In genomic region chr17:33521784-33522183, GRCh38 we compare ENCODE assay signal across 9 cellular contexts.
DNase-seq lines count a peak whose midpoint lies in the region; ATAC-seq, FAIRE-seq and TF ChIP-seq lines count a peak whose summit lies in the region.
"Had no signal": no experiment of that assay in that cellular context is flagged by ENCODE, and none has a peak within 500 bp of the region (broad histone marks: within the 10 kb centered on the region; RNA-seq: fewer than 3 reads in every experiment).

No MANE protein-coding gene starts in this region.

- H3K4me3 ChIP-seq in bronchial epithelial cell (ENCODE audit: low read depth, low read length): no peak overlapping the region
- no peak overlapping the region for H3K4me3 ChIP-seq in neural cell (ENCODE audit: low read length)
- no peak overlapping the region for H3K4me3 ChIP-seq in stomach

- no peaks in the 10 kb centered on the region for H3F3A ChIP-seq in neural cell (ENCODE audit: insufficient read depth, low read length, poor library complexity, severe bottlenecking)

- DNase-seq in NCI-H82 (lab: John Stamatoyannopoulos, UW): peak; percentile 42
- no peak for DNase-seq in NCI-H82 treated with DMSO at 0.1 percent for 48 hours (lab: John Stamatoyannopoulos, UW; ENCODE audit: unreplicated experiment)
- DNase-seq in HuH-7 (ENCODE audit: low spot score): peak; percentile 14
- DNase-seq in bronchial epithelial cell (ENCODE audit: low read depth): no peak
- DNase-seq in activated CD8-positive, alpha-beta memory T cell treated with anti-CD3 and anti-CD28 coated beads, Interleukin-2, amount 50 U/mL, for 48 hours: no peak
- no peak for DNase-seq in stomach
- DNase-seq: stimulated activated naive CD4-positive, alpha-beta T cell treated with Interleukin-2 at 50 U/mL for 16 hours had no signal

- no peak overlapping the region for H2AFZ ChIP-seq in neural cell (ENCODE audit: low read depth, low read length)

- no peaks in the 10 kb centered on the region for H3K9me2 ChIP-seq in neural cell (ENCODE audit: insufficient read depth, low read length)

- intact Hi-C loops in stomach (cut with DNase I; ENCODE audit: low total_unique reads): no loop called here

- no peak for TF ChIP-seq POLR2A in stomach (IDR thresholded peaks at IDR 0.05)

- no peak overlapping the region for H3K4me2 ChIP-seq in neural cell (ENCODE audit: low read length)

- no peaks in the 10 kb centered on the region for H3K9me3 ChIP-seq in neural cell (ENCODE audit: low read length)
- H3K9me3 ChIP-seq in stomach: peaks cover 0 to 2% (median 1%) of the 10 kb centered on the region in 4 donors

- H3K9ac ChIP-seq in neural cell (ENCODE audit: low read length): no peak overlapping the region

- H3K36me3 ChIP-seq in bronchial epithelial cell (ENCODE audit: control insufficient read depth, insufficient read depth, low read length) (no peaks in the 10 kb centered on the region), neural cell (ENCODE audit: insufficient read depth, low read length) (no peaks in the 10 kb centered on the region), stomach (no peaks in the 10 kb centered on the region)

- H3K27me3 ChIP-seq in bronchial epithelial cell (ENCODE audit: control insufficient read depth, insufficient read depth, low read length) (no peaks in the 10 kb centered on the region), neural cell (ENCODE audit: insufficient read depth, low read depth, low read length) (no peaks in the 10 kb centered on the region), stomach (peaks cover 0 to 17% (median 3%) of the 10 kb centered on the region in 3 donors)

- no peaks in the 10 kb centered on the region for H4K20me1 ChIP-seq in neural cell (ENCODE audit: insufficient read depth)

- WGBS in stomach, 5 donors: 36 to 80% (median 58%) methylated on average over 1 to 5 of the region's 5 CpGs

- TF ChIP-seq EP300 in neural cell (conservative IDR thresholded peaks at IDR 0.05; ENCODE audit: poor library complexity, severe bottlenecking): no peak
- TF ChIP-seq EP300 in stomach (IDR thresholded peaks at IDR 0.05): no peak

- no peaks in the 10 kb centered on the region for H3K79me2 ChIP-seq in neural cell (replicated peaks; ENCODE audit: insufficient read depth, low read length)

- H3K27ac ChIP-seq in neural cell (ENCODE audit: low read length) (no peak overlapping the region), stomach (no peak overlapping the region)

- no peak for TF ChIP-seq RAD21 in neural cell (conservative IDR thresholded peaks at IDR 0.05)

- no peak for ATAC-seq in GM21360 (IDR thresholded peaks at IDR 0.05; ENCODE audit: unreplicated experiment)

- no peaks in the 10 kb centered on the region for H3K4me1 ChIP-seq in stomach

- no peak for FAIRE-seq in bronchial epithelial cell (lab: Jason Lieb, UNC)

- TF ChIP-seq CTCF in bronchial epithelial cell (IDR thresholded peaks at IDR 0.05; ENCODE audit: insufficient read depth, low read length, severe bottlenecking) (peak; percentile 35), neural cell (IDR thresholded peaks at IDR 0.05; ENCODE audit: poor library complexity, severe bottlenecking) (no peak), stomach (IDR thresholded peaks at IDR 0.05) (no peak)

TF ChIP-seq in neural cell, 6 proteins besides CTCF, POLR2A, EP300 and RAD21:
- TF ChIP-seq MXI1 (conservative IDR thresholded peaks at IDR 0.05; ENCODE audit: poor library complexity, severe bottlenecking) (no peak), REST (IDR thresholded peaks at IDR 0.05; ENCODE audit: borderline replicate concordance) (no peak), SMC3 (conservative IDR thresholded peaks at IDR 0.05; ENCODE audit: poor library complexity) (peak; percentile 12)

Comparison
In these comparisons a context has a peak if more than half of its experiments do, and no peak if none do; other contexts are left out.
1. DNase-seq: peak in NCI-H82 (single experiment) and HuH-7 (single experiment); none in NCI-H82 treated with DMSO at 0.1 percent for 48 hours (single experiment), bronchial epithelial cell (single experiment), activated CD8-positive, alpha-beta memory T cell treated with anti-CD3 and anti-CD28 coated beads, Interleukin-2, amount 50 U/mL, for 48 hours (single experiment) and stomach (single experiment).